1 cellular context compared by ENCODE assay signal in genomic region chr7:44634839-44635591, GRCh38.
TF ChIP-seq lines count a peak whose summit lies in the region.

No MANE protein-coding gene starts in this region.

TF ChIP-seq in SK-N-SH, 30 proteins besides CTCF, POLR2A, EP300 and RAD21 (continued from another document):
- TF ChIP-seq IRF3 (IDR thresholded peaks at IDR 0.05; ENCODE audit: low read depth, low read length), result no peak
